Comparison of ENCODE assay signal across 13 cellular contexts in the genomic region with DNA sequence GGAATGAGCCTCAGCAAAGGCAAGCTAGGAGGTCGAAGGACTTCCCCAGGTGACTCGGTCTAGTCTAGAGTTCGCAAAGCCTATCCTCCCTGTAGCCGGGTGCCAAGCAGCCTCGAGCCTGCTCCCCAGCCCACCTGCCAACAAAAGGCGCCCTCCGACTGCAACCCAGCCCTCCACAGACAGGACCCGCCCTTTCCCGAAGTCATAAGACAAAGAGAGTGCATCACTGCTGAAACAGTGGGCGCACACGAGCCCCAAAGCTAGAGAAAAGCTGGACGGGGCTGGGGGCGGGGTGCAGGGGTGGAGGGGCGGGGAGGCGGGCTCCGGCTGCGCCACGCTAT. TPM values are rescaled to one million over a fixed set of nuclear protein-coding genes. Genes with fewer than 3 reads are reported as not detected.
A peak's percentile ranks its signal among the peaks of the same experiment; 100 is the strongest.
DNase-seq lines count a peak whose midpoint lies in the region; ATAC-seq, FAIRE-seq and TF ChIP-seq lines count a peak whose summit lies in the region.
"Had no signal": no experiment of that assay in that cellular context is flagged by ENCODE, and none has a peak within 500 bp of the region (broad histone marks: within the 10 kb centered on the region; RNA-seq: fewer than 3 reads in every experiment).

No MANE protein-coding gene starts in this region.

- peak overlapping the region; percentile 70 for H3K27ac ChIP-seq in urinary bladder (ENCODE audit: low read depth)
- H3K27ac ChIP-seq: BLaER1 had no signal

- H3K27ac Mint-ChIP-seq in activated CD8-positive, alpha-beta memory T cell treated with anti-CD3 and anti-CD28 coated beads, Interleukin-2, amount 10 ng/mL, durations not matched to agents 7 days and 5 days: no peak overlapping the region
- peak overlapping the region; percentile 98 to 100 (median 99) for H3K27ac Mint-ChIP-seq in nephron
- H3K27ac Mint-ChIP-seq: memory B cell had no signal

- peaks cover 1% of the 10 kb centered on the region for H3K4me1 ChIP-seq in urinary bladder (ENCODE audit: insufficient read depth)
- H3K4me1 ChIP-seq: BLaER1 had no signal

- no peak for FAIRE-seq in GM12891 (lab: Jason Lieb, UNC)
- FAIRE-seq: bronchial epithelial cell, GM18507 had no signal

- peaks cover 25% of the 10 kb centered on the region for H3K4me1 Mint-ChIP-seq in activated CD8-positive, alpha-beta memory T cell treated with anti-CD3 and anti-CD28 coated beads, Interleukin-2, amount 10 ng/mL, durations not matched to agents 7 days and 5 days
- H3K4me1 Mint-ChIP-seq in nephron: peaks cover 48% of the 10 kb centered on the region

- no peak overlapping the region for H3K4me3 Mint-ChIP-seq in activated CD8-positive, alpha-beta memory T cell treated with anti-CD3 and anti-CD28 coated beads, Interleukin-2, amount 10 ng/mL, durations not matched to agents 7 days and 5 days
- H3K4me3 Mint-ChIP-seq in nephron: peak overlapping the region; percentile 96 to 100 (median 96)

- no peak for DNase-seq in activated CD8-positive, alpha-beta memory T cell treated with anti-CD3 and anti-CD28 coated beads, Interleukin-2, amount 10 ng/mL, durations not matched to agents 7 days and 5 days
- DNase-seq in activated CD8-positive, alpha-beta memory T cell treated with anti-CD3 and anti-CD28 coated beads, Interleukin-2, amount 50 U/mL, for 48 hours: no peak
- DNase-seq in fibroblast of the aortic adventitia (ENCODE audit: low read depth): peak; percentile 85
- DNase-seq in GM12891 (ENCODE audit: insufficient read length, low spot score): no peak
- DNase-seq in DMS114 treated with DMSO at 0.1 percent for 48 hours (lab: John Stamatoyannopoulos, UW; ENCODE audit: unreplicated experiment): no peak
- DNase-seq: activated CD4-positive, alpha-beta T cell treated with anti-CD3 and anti-CD28 coated beads for 4 hours had no signal

- H3K4me3 ChIP-seq in fibroblast of the aortic adventitia (ENCODE audit: low read depth, low read length) (peak overlapping the region; percentile 96), urinary bladder (ENCODE audit: low read depth, low read length) (peak overlapping the region; percentile 49)
- H3K4me3 ChIP-seq: BLaER1 had no signal

- peak; percentile 3 for ATAC-seq in activated CD8-positive, alpha-beta memory T cell treated with anti-CD3 and anti-CD28 coated beads, Interleukin-2, amount 10 ng/mL, durations not matched to agents 7 days and 5 days
- no peak for ATAC-seq in GM21737 (IDR thresholded peaks at IDR 0.05; ENCODE audit: unreplicated experiment)

- no peaks in the 10 kb centered on the region for H3K36me3 ChIP-seq in urinary bladder (ENCODE audit: insufficient read depth)
- H3K36me3 ChIP-seq: BLaER1 had no signal

- H3K9me3 Mint-ChIP-seq in activated CD8-positive, alpha-beta memory T cell treated with anti-CD3 and anti-CD28 coated beads, Interleukin-2, amount 10 ng/mL, durations not matched to agents 7 days and 5 days (ENCODE audit: low read depth): no peaks in the 10 kb centered on the region
- H3K9me3 Mint-ChIP-seq in nephron: no peaks in the 10 kb centered on the region
- H3K9me3 Mint-ChIP-seq: memory B cell had no signal

- H3K27me3 Mint-ChIP-seq in activated CD8-positive, alpha-beta memory T cell treated with anti-CD3 and anti-CD28 coated beads, Interleukin-2, amount 10 ng/mL, durations not matched to agents 7 days and 5 days: peaks cover 13% of the 10 kb centered on the region
- peaks cover 6% of the 10 kb centered on the region for H3K27me3 Mint-ChIP-seq in nephron (ENCODE audit: low read depth)
- H3K27me3 Mint-ChIP-seq: memory B cell had no signal

- WGBS in urinary bladder: 6% methylated on average over 18 of the region's 18 CpGs

- TF ChIP-seq POLR2A in GM12891 (IDR thresholded peaks at IDR 0.05; ENCODE audit: low read depth, low read length): no peak

- H3K36me3 Mint-ChIP-seq in activated CD8-positive, alpha-beta memory T cell treated with anti-CD3 and anti-CD28 coated beads, Interleukin-2, amount 10 ng/mL, durations not matched to agents 7 days and 5 days: no peaks in the 10 kb centered on the region
- peaks cover 23% of the 10 kb centered on the region for H3K36me3 Mint-ChIP-seq in nephron (ENCODE audit: low read depth)
- H3K36me3 Mint-ChIP-seq: memory B cell had no signal

- TF ChIP-seq CTCF in fibroblast of the aortic adventitia (IDR thresholded peaks at IDR 0.05; ENCODE audit: insufficient read depth, low read length): no peak
- no peak for TF ChIP-seq CTCF in nephron (IDR thresholded peaks at IDR 0.05; ENCODE audit: unreplicated experiment in 3 of 3)

- CTCF ChIA-PET in activated CD8-positive, alpha-beta memory T cell treated with anti-CD3 and anti-CD28 coated beads, Interleukin-2, amount 10 ng/mL, durations not matched to agents 7 days and 5 days (lab: Charles Lee): no interaction called here

TF ChIP-seq in GM12891, 5 proteins besides CTCF, POLR2A, EP300 and RAD21:
- TF ChIP-seq SPI1 (IDR thresholded peaks at IDR 0.05; ENCODE audit: low read depth, low read length) (no peak), POLR2AphosphoS5 (IDR thresholded peaks at IDR 0.05; ENCODE audit: low read depth, low read length) (no peak), POU2F2 (IDR thresholded peaks at IDR 0.05; ENCODE audit: low read depth, low read length) (no peak), TAF1 (IDR thresholded peaks at IDR 0.05; ENCODE audit: low read depth, low read length) (no peak), PAX5 (IDR thresholded peaks at IDR 0.05; ENCODE audit: insufficient read depth, low read length, severe bottlenecking) (no peak)

RNA-seq across cellular contexts. Expression of gene COL1A2, which starts 0.7 kb away (rescaled TPM):
- 1 to 10 TPM in 1 of 2 experiments, under 1 TPM in 1; 0.50 to 1.6 TPM for total RNA-seq in activated CD8-positive, alpha-beta memory T cell treated with anti-CD3 and anti-CD28 coated beads, Interleukin-2, amount 10 ng/mL, durations not matched to agents 7 days and 5 days
- total RNA-seq in fibroblast of the aortic adventitia (ENCODE audit: low replicate concordance): 4,453 and 32,213 TPM in 2 replicates
- total RNA-seq in urinary bladder: 11,897 TPM
- polyA plus RNA-seq in urinary bladder: 1,063 TPM
- 0.04 TPM for polyA plus RNA-seq in GM12891 (2012; ENCODE audit: low read depth, missing spikeins)

Comparison
In these comparisons a context has a peak if more than half of its experiments do, and no peak if none do; other contexts are left out.
1. RNA of gene COL1A2, which starts 0.7 kb away (total RNA-seq): 11,897 TPM in urinary bladder (single experiment) and 4,453 to 32,213 TPM in fibroblast of the aortic adventitia; 0.50 to 1.6 TPM in activated CD8-positive, alpha-beta memory T cell treated with anti-CD3 and anti-CD28 coated beads, Interleukin-2, amount 10 ng/mL, durations not matched to agents 7 days and 5 days; every median in the first group is over 1,000 times any median in the second.